Comparison of ENCODE assay signal across 21 cellular contexts in genomic region chr17:66520986-66521385, GRCh38.
DNase-seq lines count a peak whose midpoint lies in the region; TF ChIP-seq lines count a peak whose summit lies in the region.
"Had no signal": no experiment of that assay in that cellular context is flagged by ENCODE, and none has a peak within 500 bp of the region (broad histone marks: within the 10 kb centered on the region; RNA-seq: fewer than 3 reads in every experiment).

No MANE protein-coding gene starts in this region.

- H3K27ac ChIP-seq in SK-N-SH (ENCODE audit: low read depth in 2 of 2, low read length in 1 of 2) (no peak overlapping the region; a peak in 1 of 4 replicates), SU-DHL-6 (ENCODE audit: low read depth, low read length) (peak overlapping the region; percentile 29; the same call in 1 of the 2 replicates), Peyer's patch (no peak overlapping the region)
- H3K27ac ChIP-seq: C4-2B had no signal

- H3K4me1 ChIP-seq in SK-N-SH (ENCODE audit: control insufficient read depth in 1 of 2, insufficient read depth in 2 of 2, low read depth in 1 of 2, low read length in 1 of 2): peaks cover 18 to 20% of the 10 kb centered on the region in 2 experiments; a peak in 3 of 4 replicates
- H3K4me1 ChIP-seq in Peyer's patch: peaks cover 0 to 10% (median 0%) of the 10 kb centered on the region in 4 donors
- H3K4me1 ChIP-seq: Caco-2, HAP-1 had no signal

- no peaks in the 10 kb centered on the region for H3K9me3 Mint-ChIP-seq in nephron
- H3K9me3 Mint-ChIP-seq: HFFc6 had no signal

- H3K4me3 Mint-ChIP-seq in nephron: no peak overlapping the region
- H3K4me3 Mint-ChIP-seq: B cell; CD8-positive, alpha-beta T cell; HFFc6 had no signal

- H3K9me2 ChIP-seq in SK-N-SH (no peaks in the 10 kb centered on the region), SU-DHL-6 (replicated peaks; ENCODE audit: insufficient read depth, low read length) (no peaks in the 10 kb centered on the region)

- TF ChIP-seq CTCF in SK-N-SH (IDR thresholded peaks at IDR 0.05) (no peak), SU-DHL-6 (IDR thresholded peaks at IDR 0.05; ENCODE audit: insufficient read depth, low read length, poor library complexity, severe bottlenecking) (no peak), fibroblast of the aortic adventitia (IDR thresholded peaks at IDR 0.05; ENCODE audit: insufficient read depth, low read length) (no peak), nephron (IDR thresholded peaks at IDR 0.05; ENCODE audit: unreplicated experiment in 3 of 3) (no peak), Peyer's patch (IDR thresholded peaks at IDR 0.05) (no peak), GM10248 (IDR thresholded peaks at IDR 0.05; ENCODE audit: control extremely low read depth, extremely low read depth, low read depth, missing control alignments) (no peak)

- H3K27ac Mint-ChIP-seq in nephron: peak overlapping the region in 2 of 3 experiments; percentile 22 to 34
- H3K27ac Mint-ChIP-seq: B cell; CD8-positive, alpha-beta T cell; HFFc6 had no signal

- H3K36me3 ChIP-seq in SK-N-SH (replicated peaks in 1 of 2; ENCODE audit: control insufficient read depth in 1 of 2, insufficient read depth in 2 of 2, low read length in 1 of 2) (peaks cover 8 to 12% of the 10 kb centered on the region in 2 experiments), SU-DHL-6 (ENCODE audit: low read length) (peaks cover 3% of the 10 kb centered on the region; the same call in 1 of the 2 replicates), Peyer's patch (no peaks in the 10 kb centered on the region)
- H3K36me3 ChIP-seq: HAP-1 had no signal

- H3F3A ChIP-seq in SK-N-SH (replicated peaks; ENCODE audit: insufficient read depth) (peaks cover 6% of the 10 kb centered on the region), SU-DHL-6 (ENCODE audit: insufficient read depth) (peaks cover 5% of the 10 kb centered on the region; the same call in 1 of the 2 replicates)

- H3K4me2 ChIP-seq in SK-N-SH (no peak overlapping the region), SU-DHL-6 (ENCODE audit: low read depth, low read length, poor library complexity, severe bottlenecking) (no peak overlapping the region)

- no peaks in the 10 kb centered on the region for H3K36me3 Mint-ChIP-seq in nephron (ENCODE audit: low read depth)

- TF ChIP-seq RAD21 in SK-N-SH (IDR thresholded peaks at IDR 0.05; ENCODE audit: low read length): no peak

- WGBS in SK-N-SH (ENCODE audit: low lambda C conversion rate): 62% methylated on average over 2 of the region's 2 CpGs

- H2AFZ ChIP-seq in SK-N-SH (ENCODE audit: low read depth) (no peak overlapping the region), SU-DHL-6 (ENCODE audit: low read depth, low read length, severe bottlenecking) (no peak overlapping the region)

- peaks cover 50% of the 10 kb centered on the region for H3K4me1 Mint-ChIP-seq in nephron
- H3K4me1 Mint-ChIP-seq: B cell had no signal

- peaks cover 46% of the 10 kb centered on the region for H4K20me1 ChIP-seq in SK-N-SH (ENCODE audit: insufficient read depth)
- no peaks in the 10 kb centered on the region for H4K20me1 ChIP-seq in SU-DHL-6 (ENCODE audit: low read depth, low read length)

- no peaks in the 10 kb centered on the region for H3K27me3 ChIP-seq in SK-N-SH (ENCODE audit: insufficient read depth)
- no peaks in the 10 kb centered on the region for H3K27me3 ChIP-seq in SU-DHL-6 (ENCODE audit: low read length)
- H3K27me3 ChIP-seq in Peyer's patch: no peaks in the 10 kb centered on the region

- no peak for TF ChIP-seq POLR2A in Peyer's patch (IDR thresholded peaks at IDR 0.05)

- DNase-seq in SK-N-SH (no peak), fibroblast of the aortic adventitia (ENCODE audit: low read depth) (peak; percentile 22), Peyer's patch (no peak), GM10248 (ENCODE audit: extremely low spot score) (no peak), iPS-NIHi11 (ENCODE audit: low spot score) (no peak)
- DNase-seq: Caco-2; CD8-positive, alpha-beta T cell; GOT3; HFFc6; KBM-7; NCI-H1105 treated with DMSO at 0.1 percent for 48 hours; NCI-H2029; NCI-H226; NCI-H510A; OCI-M1 had no signal

- no peaks in the 10 kb centered on the region for H3K9me3 ChIP-seq in SK-N-SH
- no peaks in the 10 kb centered on the region for H3K9me3 ChIP-seq in SU-DHL-6 (ENCODE audit: insufficient read depth, low read length)
- no peaks in the 10 kb centered on the region for H3K9me3 ChIP-seq in Peyer's patch
- H3K9me3 ChIP-seq: Caco-2, HAP-1 had no signal

- H3K79me2 ChIP-seq in SK-N-SH (ENCODE audit: insufficient read depth) (peaks cover 99% of the 10 kb centered on the region), SU-DHL-6 (ENCODE audit: insufficient read depth, low read length) (peaks cover 84% of the 10 kb centered on the region)

- H3K4me3 ChIP-seq in SK-N-SH (ENCODE audit: low read depth in 2 of 2, low read length in 1 of 2) (no peak overlapping the region), SU-DHL-6 (ENCODE audit: insufficient read depth, low read length, poor library complexity, severe bottlenecking) (no peak overlapping the region), fibroblast of the aortic adventitia (ENCODE audit: low read depth, low read length) (no peak overlapping the region), Peyer's patch (no peak overlapping the region)
- H3K4me3 ChIP-seq: GM12878, HAP-1 had no signal

- CTCF ChIA-PET in SK-N-SH (lab: Yijun Ruan, JAX): no interaction called here
- CTCF ChIA-PET in GM10248 (lab: Yijun Ruan, JAX): interaction anchor here (1.9 kb wide), 1 partner anchor 46 kb away, joined by 6 read pairs; no protein-coding TSS in a partner anchor

- POLR2A ChIA-PET in SK-N-SH (lab: Yijun Ruan, JAX) (no interaction called here), GM10248 (lab: Yijun Ruan, JAX) (no interaction called here)

- H3K27me3 Mint-ChIP-seq in nephron (ENCODE audit: low read depth): no peaks in the 10 kb centered on the region
- H3K27me3 Mint-ChIP-seq: B cell had no signal

- no peak overlapping the region for H3K9ac ChIP-seq in SK-N-SH
- no peak overlapping the region for H3K9ac ChIP-seq in SU-DHL-6 (ENCODE audit: low read length)

- no peak for TF ChIP-seq EP300 in SK-N-SH (IDR thresholded peaks at IDR 0.05; ENCODE audit: borderline replicate concordance in 1 of 2, low read depth in 1 of 2, low read length in 1 of 2)

TF ChIP-seq in SK-N-SH, 30 proteins besides CTCF, POLR2A, EP300 and RAD21:
- TF ChIP-seq TCF12 (IDR thresholded peaks at IDR 0.05): 0 out of 2 replicates have a peak, but pooled peaks have one; percentile 4
- TF ChIP-seq IRF3 (IDR thresholded peaks at IDR 0.05; ENCODE audit: low read depth, low read length): no peak
TF ChIP-seq in SK-N-SH: peak in this region for 1.
